Comparison of ENCODE assay signal across 8 cellular contexts in genomic region chr13:100589178-100589725, GRCh38. TPM values are rescaled to one million over a fixed set of nuclear protein-coding genes. Genes with fewer than 3 reads are reported as not detected.
DNase-seq lines count a peak whose midpoint lies in the region; ATAC-seq and TF ChIP-seq lines count a peak whose summit lies in the region.

No MANE protein-coding gene starts in this region.

- H3K9me3 ChIP-seq in HUES64 (ENCODE audit: insufficient read depth, low read depth, low read length): no peaks in the 10 kb centered on the region

- in situ Hi-C loops in G401 (cut with HindIII; ENCODE audit: low sequenced_read_pairs): no loop called here

- peaks cover 7% of the 10 kb centered on the region for H3K27me3 ChIP-seq in HUES64 (ENCODE audit: insufficient read depth, low read length)

- 93% methylated on average over 6 of the region's 6 CpGs for WGBS in HUES64

- H3K36me3 ChIP-seq in HUES64 (ENCODE audit: insufficient read depth, low read length): no peaks in the 10 kb centered on the region

- H3K36me3 Mint-ChIP-seq in CD14-positive monocyte: no peaks in the 10 kb centered on the region
- H3K36me3 Mint-ChIP-seq in activated naive CD8-positive, alpha-beta T cell treated with anti-CD3 and anti-CD28 coated beads, Interleukin-2, amount 50 U/mL, for 24 hours (ENCODE audit: low read depth): no peaks in the 10 kb centered on the region
- no peaks in the 10 kb centered on the region for H3K36me3 Mint-ChIP-seq in natural killer cell treated with Interleukin-12 subunit alpha and Interleukin-12 subunit beta and Interleukin-15 and Interleukin-18, amount 100 ng/mL, for 72 hours

- H3K4me1 ChIP-seq in HUES64 (ENCODE audit: insufficient read depth, low read length): no peaks in the 10 kb centered on the region

- H3K4me3 ChIP-seq in HUES64 (ENCODE audit: low read length): 0 out of 2 replicates have a peak overlapping the region, but pooled peaks have one; percentile 71

- peaks cover 3 to 6% (median 6%) of the 10 kb centered on the region in 3 donors for H3K27me3 Mint-ChIP-seq in CD14-positive monocyte (ENCODE audit: low read depth in 3 of 3)
- H3K27me3 Mint-ChIP-seq in activated naive CD8-positive, alpha-beta T cell treated with anti-CD3 and anti-CD28 coated beads, Interleukin-2, amount 50 U/mL, for 24 hours: no peaks in the 10 kb centered on the region
- no peaks in the 10 kb centered on the region for H3K27me3 Mint-ChIP-seq in natural killer cell treated with Interleukin-12 subunit alpha and Interleukin-12 subunit beta and Interleukin-15 and Interleukin-18, amount 100 ng/mL, for 72 hours

- H3K4me1 Mint-ChIP-seq in CD14-positive monocyte: peaks cover 14% of the 10 kb centered on the region
- peaks cover 31% of the 10 kb centered on the region for H3K4me1 Mint-ChIP-seq in activated naive CD8-positive, alpha-beta T cell treated with anti-CD3 and anti-CD28 coated beads, Interleukin-2, amount 50 U/mL, for 24 hours
- peaks cover 23 to 30% of the 10 kb centered on the region in 2 donors for H3K4me1 Mint-ChIP-seq in natural killer cell treated with Interleukin-12 subunit alpha and Interleukin-12 subunit beta and Interleukin-15 and Interleukin-18, amount 100 ng/mL, for 72 hours (ENCODE audit: low read depth in 2 of 2)

- no peak for TF ChIP-seq CTCF in CD14-positive monocyte (IDR thresholded peaks at IDR 0.05)

- DNase-seq in CD14-positive monocyte (ENCODE audit: low spot score) (no peak), NCI-H510A (lab: John Stamatoyannopoulos, UW) (no peak), DMS114 treated with DMSO at 0.1 percent for 48 hours (lab: John Stamatoyannopoulos, UW; ENCODE audit: unreplicated experiment) (no peak), NCI-H226 (no peak), G401 (ENCODE audit: low spot score) (no peak)
- DNase-seq in activated naive CD8-positive, alpha-beta T cell treated with anti-CD3 and anti-CD28 coated beads, Interleukin-2, amount 50 U/mL, for 24 hours: no peak
- DNase-seq in natural killer cell treated with Interleukin-12 subunit alpha and Interleukin-12 subunit beta and Interleukin-15 and Interleukin-18, amount 100 ng/mL, for 72 hours (ENCODE audit: low spot score): no peak

- no peak overlapping the region for H3K9ac ChIP-seq in HUES64 (ENCODE audit: low read depth, low read length)

- H3K9me3 Mint-ChIP-seq in CD14-positive monocyte: no peaks in the 10 kb centered on the region
- no peaks in the 10 kb centered on the region for H3K9me3 Mint-ChIP-seq in activated naive CD8-positive, alpha-beta T cell treated with anti-CD3 and anti-CD28 coated beads, Interleukin-2, amount 50 U/mL, for 24 hours
- no peaks in the 10 kb centered on the region for H3K9me3 Mint-ChIP-seq in natural killer cell treated with Interleukin-12 subunit alpha and Interleukin-12 subunit beta and Interleukin-15 and Interleukin-18, amount 100 ng/mL, for 72 hours

- peak overlapping the region in 2 of 7 donors; percentile 46 to 60 for H3K27ac Mint-ChIP-seq in CD14-positive monocyte
- H3K27ac Mint-ChIP-seq in activated naive CD8-positive, alpha-beta T cell treated with anti-CD3 and anti-CD28 coated beads, Interleukin-2, amount 50 U/mL, for 24 hours: peak overlapping the region; percentile 77
- peak overlapping the region; percentile 78 to 88 for H3K27ac Mint-ChIP-seq in natural killer cell treated with Interleukin-12 subunit alpha and Interleukin-12 subunit beta and Interleukin-15 and Interleukin-18, amount 100 ng/mL, for 72 hours

- H3K4me3 Mint-ChIP-seq in CD14-positive monocyte: peak overlapping the region; percentile 84 to 91
- peak overlapping the region; percentile 76 for H3K4me3 Mint-ChIP-seq in activated naive CD8-positive, alpha-beta T cell treated with anti-CD3 and anti-CD28 coated beads, Interleukin-2, amount 50 U/mL, for 24 hours
- H3K4me3 Mint-ChIP-seq in natural killer cell treated with Interleukin-12 subunit alpha and Interleukin-12 subunit beta and Interleukin-15 and Interleukin-18, amount 100 ng/mL, for 72 hours: peak overlapping the region; percentile 88

- H3K27ac ChIP-seq in HUES64 (ENCODE audit: low read depth, low read length): no peak overlapping the region

- intact Hi-C loops in CD14-positive monocyte (cut with micrococcal nuclease): no loop called here

- no peak for ATAC-seq in activated naive CD8-positive, alpha-beta T cell treated with anti-CD3 and anti-CD28 coated beads, Interleukin-2, amount 50 U/mL, for 24 hours
- ATAC-seq in natural killer cell treated with Interleukin-12 subunit alpha and Interleukin-12 subunit beta and Interleukin-15 and Interleukin-18, amount 100 ng/mL, for 72 hours: no peak

RNA-seq across cellular contexts. Expression of gene GGACT, which starts 0.7 kb away (rescaled TPM):
- polyA plus RNA-seq in CD14-positive monocyte: 1 to 10 TPM; 6.5 to 8.3 TPM
- polyA plus RNA-seq in HUES64 (2013, experiment 1 of 2): 1.1 TPM
- 2.1 TPM for polyA plus RNA-seq in HUES64 (2013, experiment 2 of 2)
- total RNA-seq in natural killer cell treated with Interleukin-12 subunit alpha and Interleukin-12 subunit beta and Interleukin-15 and Interleukin-18, amount 100 ng/mL, for 72 hours: 1 to 10 TPM; 4.2 to 7.7 TPM
- total RNA-seq in G401 (2014; rRNA removed; shearing (Covaris generic)): 11.4 and 17.8 TPM in 2 replicates
